8 cellular contexts compared by ENCODE assay signal in the genomic region with DNA sequence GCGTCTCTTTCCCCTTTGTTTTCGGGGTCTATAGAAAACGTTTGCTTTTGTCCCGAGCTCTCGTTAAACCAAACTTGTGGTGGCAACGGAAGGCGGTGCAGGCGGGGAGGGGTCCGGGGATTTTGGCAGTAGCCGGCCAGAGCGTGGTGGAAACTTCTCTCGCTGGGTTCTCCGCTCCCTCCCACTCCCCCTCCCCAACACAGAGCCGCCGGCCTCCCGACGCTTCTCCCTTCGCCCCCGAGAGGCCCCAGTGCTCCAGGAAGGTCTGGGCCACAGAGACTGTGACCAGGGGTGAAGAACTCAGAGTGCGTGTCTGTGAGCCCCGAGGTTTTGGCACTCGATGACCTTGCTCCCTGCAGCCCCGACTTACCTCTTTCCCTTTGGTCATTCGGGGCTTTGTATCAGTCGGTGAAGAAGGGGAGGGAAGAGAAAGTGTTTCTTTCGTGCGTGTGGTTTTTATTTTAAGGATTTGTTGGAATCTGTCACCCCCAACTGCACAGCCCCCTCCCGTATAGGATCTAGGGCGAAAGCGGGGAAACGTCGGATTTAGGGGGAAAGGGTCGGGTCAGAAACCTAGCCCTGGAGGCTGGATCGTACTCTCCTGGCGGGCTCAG. TPM values are rescaled to one million over a fixed set of nuclear protein-coding genes. Genes with fewer than 3 reads are reported as not detected.
DNase-seq lines count a peak whose midpoint lies in the region; ATAC-seq and TF ChIP-seq lines count a peak whose summit lies in the region.

No MANE protein-coding gene starts in this region.

- no peaks in the 10 kb centered on the region for H3K27me3 ChIP-seq in CD4-positive, alpha-beta memory T cell (ENCODE audit: insufficient read depth, low read length)
- no peaks in the 10 kb centered on the region for H3K27me3 ChIP-seq in Karpas-422 (ENCODE audit: low read length)
- H3K27me3 ChIP-seq in neuron (ENCODE audit: insufficient read depth, low read length) = no peaks in the 10 kb centered on the region

- no peak overlapping the region; the same call in 1 of the 2 replicates for H2AFZ ChIP-seq in Karpas-422 (ENCODE audit: low read length)
- no peak overlapping the region for H2AFZ ChIP-seq in neuron (ENCODE audit: low read depth, low read length)

- WGBS in lower leg skin, 2 donors = 3 to 5% methylated on average over 16 to 35 of the region's 35 CpGs

- H3K9ac ChIP-seq in Karpas-422 (ENCODE audit: low read length) = peak overlapping the region; percentile 92

- no peak for TF ChIP-seq POLR2A in lower leg skin (IDR thresholded peaks at IDR 0.05)

- ATAC-seq in left lobe of liver = no peak

- peak overlapping the region in 6 of 7 donors; percentile 37 to 91 (median 74) for H3K27ac Mint-ChIP-seq in CD4-positive, alpha-beta memory T cell
- peak overlapping the region; percentile 88 for H3K27ac Mint-ChIP-seq in dendritic cell treated with granulocyte-macrophage colony-stimulating factor and Interleukin-4, amounts not matched to agents 40 ng/mL and 50 ng/mL, for 4 days

- H3K79me2 ChIP-seq in Karpas-422 (ENCODE audit: low read length) = peaks cover 2% of the 10 kb centered on the region; the same call in 1 of the 2 replicates

- peaks cover 3 to 19% (median 12%) of the 10 kb centered on the region in 4 donors for H3K4me1 Mint-ChIP-seq in CD4-positive, alpha-beta memory T cell
- peaks cover 27% of the 10 kb centered on the region for H3K4me1 Mint-ChIP-seq in dendritic cell treated with granulocyte-macrophage colony-stimulating factor and Interleukin-4, amounts not matched to agents 40 ng/mL and 50 ng/mL, for 4 days (ENCODE audit: low read depth)

- no peaks in the 10 kb centered on the region for H3K9me2 ChIP-seq in Karpas-422 (replicated peaks; ENCODE audit: insufficient read depth, low read length)

- DNase-seq in CD4-positive, alpha-beta memory T cell = no peak
- no peak for DNase-seq in Karpas-422
- no peak for DNase-seq in left lobe of liver (ENCODE audit: low spot score)
- DNase-seq in DMS153 (lab: John Stamatoyannopoulos, UW) = no peak
- DNase-seq in SIG-M5 (lab: John Stamatoyannopoulos, UW) = no peak
- DNase-seq in lower leg skin (ENCODE audit: low spot score in 2 of 2) = no peak

- no peaks in the 10 kb centered on the region for H4K20me1 ChIP-seq in Karpas-422 (ENCODE audit: insufficient read depth, low read depth, low read length)

- H3K27me3 Mint-ChIP-seq in CD4-positive, alpha-beta memory T cell = no peaks in the 10 kb centered on the region
- H3K27me3 Mint-ChIP-seq in dendritic cell treated with granulocyte-macrophage colony-stimulating factor and Interleukin-4, amounts not matched to agents 40 ng/mL and 50 ng/mL, for 4 days = no peaks in the 10 kb centered on the region

- H3K27ac ChIP-seq in CD4-positive, alpha-beta memory T cell (ENCODE audit: low read depth, low read length) = peak overlapping the region; percentile 31
- peak overlapping the region; percentile 91 for H3K27ac ChIP-seq in Karpas-422 (ENCODE audit: low read length)

- H3K9me3 ChIP-seq in CD4-positive, alpha-beta memory T cell (ENCODE audit: control insufficient read depth in 1 of 2, low read length in 2 of 2) = no peaks in the 10 kb centered on the region
- H3K9me3 ChIP-seq in Karpas-422 (ENCODE audit: low read length) = no peaks in the 10 kb centered on the region
- no peaks in the 10 kb centered on the region for H3K9me3 ChIP-seq in neuron (ENCODE audit: low read length)

- H3K36me3 Mint-ChIP-seq in CD4-positive, alpha-beta memory T cell = peaks cover 0 to 1% of the 10 kb centered on the region in 2 donors
- H3K36me3 Mint-ChIP-seq in dendritic cell treated with granulocyte-macrophage colony-stimulating factor and Interleukin-4, amounts not matched to agents 40 ng/mL and 50 ng/mL, for 4 days (ENCODE audit: low read depth) = no peaks in the 10 kb centered on the region

- H3K4me3 Mint-ChIP-seq in CD4-positive, alpha-beta memory T cell = peak overlapping the region; percentile 80 to 92 (median 88)
- H3K4me3 Mint-ChIP-seq in dendritic cell treated with granulocyte-macrophage colony-stimulating factor and Interleukin-4, amounts not matched to agents 40 ng/mL and 50 ng/mL, for 4 days = peak overlapping the region; percentile 69

- POLR2A ChIA-PET in CD4-positive, alpha-beta memory T cell (lab: Charles Lee; ENCODE audit: partially characterized antibody) = interaction anchor here (1.0 to 14.3 kb wide), 4 partner anchors 9 to 66 kb away, joined by 3 to 323 read pairs (median 56); a partner anchor contains a TSS

- H3K4me2 ChIP-seq in Karpas-422 (ENCODE audit: low read depth, low read length, poor library complexity, severe bottlenecking) = peak overlapping the region; percentile 85

- no peak for TF ChIP-seq CTCF in lower leg skin (IDR thresholded peaks at IDR 0.05)

- H3K4me3 ChIP-seq in CD4-positive, alpha-beta memory T cell (ENCODE audit: low read length in 2 of 2) = peak overlapping the region; percentile 6 to 52
- H3K4me3 ChIP-seq in Karpas-422 (ENCODE audit: low read length) = peak overlapping the region; percentile 74
- H3K4me3 ChIP-seq in neuron (ENCODE audit: low read length) = peak overlapping the region; percentile 62
- no peak overlapping the region for H3K4me3 ChIP-seq in lower leg skin (ENCODE audit: low read depth, poor library complexity, severe bottlenecking)

- no peaks in the 10 kb centered on the region for H3K36me3 ChIP-seq in CD4-positive, alpha-beta memory T cell (ENCODE audit: insufficient read depth, low read length)
- H3K36me3 ChIP-seq in Karpas-422 (ENCODE audit: insufficient read depth, low read length) (no peaks in the 10 kb centered on the region), neuron (ENCODE audit: insufficient read depth, low read length) (no peaks in the 10 kb centered on the region)

- CTCF ChIA-PET in CD4-positive, alpha-beta memory T cell (lab: Charles Lee; ENCODE audit: partially characterized antibody) = no interaction called here

- intact Hi-C loops in CD4-positive, alpha-beta memory T cell (cut with micrococcal nuclease) = loop anchor here (1.0 to 5.0 kb wide), 5 partner anchors 8 to 249 kb away; no protein-coding TSS in a partner anchor
- intact Hi-C loops in dendritic cell treated with granulocyte-macrophage colony-stimulating factor and Interleukin-4, amounts not matched to agents 40 ng/mL and 50 ng/mL, for 4 days (cut with micrococcal nuclease) = loop anchor here (2.0 to 5.0 kb wide), 2 partner anchors 46 to 160 kb away; no protein-coding TSS in a partner anchor
- intact Hi-C loops in lower leg skin (cut with DNase I; ENCODE audit: low total_unique reads) = loop anchor here (10.0 kb wide), 1 partner anchor 102 kb away; no protein-coding TSS in a partner anchor

- peaks cover 20% of the 10 kb centered on the region for H3K4me1 ChIP-seq in CD4-positive, alpha-beta memory T cell (ENCODE audit: insufficient read depth, low read length)
- H3K4me1 ChIP-seq in Karpas-422 (ENCODE audit: low read length) (peaks cover 44% of the 10 kb centered on the region), neuron (ENCODE audit: insufficient read depth, low read length) (peaks cover 12% of the 10 kb centered on the region)

- H3K9me3 Mint-ChIP-seq in CD4-positive, alpha-beta memory T cell = peaks cover 0 to 6% (median 0%) of the 10 kb centered on the region in 8 donors
- H3K9me3 Mint-ChIP-seq in dendritic cell treated with granulocyte-macrophage colony-stimulating factor and Interleukin-4, amounts not matched to agents 40 ng/mL and 50 ng/mL, for 4 days = no peaks in the 10 kb centered on the region

RNA-seq across cellular contexts. Expression of a gene that starts 9.0 kb away (rescaled TPM):
- total RNA-seq in CD4-positive, alpha-beta memory T cell = 10 to 100 TPM; 47.1 to 48.7 TPM
- polyA plus RNA-seq in CD4-positive, alpha-beta memory T cell = 1 to 10 TPM; 1.9 to 7.0 TPM
- 43.7 and 49.9 TPM in 2 replicates for total RNA-seq in Karpas-422 (2014; rRNA removed; shearing (Covaris generic); ENCODE audit: low replicate concordance)
- total RNA-seq in left lobe of liver = 10.5 TPM
- total RNA-seq in lower leg skin = 10 to 100 TPM; 23.8 to 37.5 (median 31.1) TPM
